2 cellular contexts compared by ENCODE assay signal in the genomic region with DNA sequence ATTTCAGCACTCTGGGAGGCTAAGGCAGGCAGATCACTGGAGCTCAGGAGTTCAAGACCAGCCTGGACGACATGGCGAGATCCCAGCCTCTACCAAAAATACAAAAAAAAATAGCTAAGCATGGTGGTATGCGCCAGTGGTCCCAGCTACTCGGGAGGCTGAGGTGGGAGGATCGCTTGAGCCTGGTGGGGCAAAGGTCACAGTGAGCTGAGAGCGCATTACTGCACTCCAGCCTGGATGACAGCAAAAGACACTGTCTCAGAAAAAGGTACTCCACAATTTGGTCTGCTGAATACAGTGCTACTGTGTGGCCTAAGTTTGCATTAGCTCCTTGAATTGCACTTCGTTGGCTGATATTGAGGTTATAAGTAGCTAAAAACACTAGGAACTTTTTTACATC.
TF ChIP-seq lines count a peak whose summit lies in the region.

No MANE protein-coding gene starts in this region.

TF ChIP-seq in SK-N-SH, 30 proteins besides CTCF, POLR2A, EP300 and RAD21:
- TF ChIP-seq, protein P1, sequence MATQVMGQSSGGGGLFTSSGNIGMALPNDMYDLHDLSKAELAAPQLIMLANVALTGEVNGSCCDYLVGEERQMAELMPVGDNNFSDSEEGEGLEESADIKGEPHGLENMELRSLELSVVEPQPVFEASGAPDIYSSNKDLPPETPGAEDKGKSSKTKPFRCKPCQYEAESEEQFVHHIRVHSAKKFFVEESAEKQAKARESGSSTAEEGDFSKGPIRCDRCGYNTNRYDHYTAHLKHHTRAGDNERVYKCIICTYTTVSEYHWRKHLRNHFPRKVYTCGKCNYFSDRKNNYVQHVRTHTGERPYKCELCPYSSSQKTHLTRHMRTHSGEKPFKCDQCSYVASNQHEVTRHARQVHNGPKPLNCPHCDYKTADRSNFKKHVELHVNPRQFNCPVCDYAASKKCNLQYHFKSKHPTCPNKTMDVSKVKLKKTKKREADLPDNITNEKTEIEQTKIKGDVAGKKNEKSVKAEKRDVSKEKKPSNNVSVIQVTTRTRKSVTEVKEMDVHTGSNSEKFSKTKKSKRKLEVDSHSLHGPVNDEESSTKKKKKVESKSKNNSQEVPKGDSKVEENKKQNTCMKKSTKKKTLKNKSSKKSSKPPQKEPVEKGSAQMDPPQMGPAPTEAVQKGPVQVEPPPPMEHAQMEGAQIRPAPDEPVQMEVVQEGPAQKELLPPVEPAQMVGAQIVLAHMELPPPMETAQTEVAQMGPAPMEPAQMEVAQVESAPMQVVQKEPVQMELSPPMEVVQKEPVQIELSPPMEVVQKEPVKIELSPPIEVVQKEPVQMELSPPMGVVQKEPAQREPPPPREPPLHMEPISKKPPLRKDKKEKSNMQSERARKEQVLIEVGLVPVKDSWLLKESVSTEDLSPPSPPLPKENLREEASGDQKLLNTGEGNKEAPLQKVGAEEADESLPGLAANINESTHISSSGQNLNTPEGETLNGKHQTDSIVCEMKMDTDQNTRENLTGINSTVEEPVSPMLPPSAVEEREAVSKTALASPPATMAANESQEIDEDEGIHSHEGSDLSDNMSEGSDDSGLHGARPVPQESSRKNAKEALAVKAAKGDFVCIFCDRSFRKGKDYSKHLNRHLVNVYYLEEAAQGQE (IDR thresholded peaks at IDR 0.05; ENCODE audit: low read depth, low read length), result no peak
- TF ChIP-seq POLR2AphosphoS5 (IDR thresholded peaks at IDR 0.05; ENCODE audit: low read depth, low read length), result 0 out of 2 replicates have a peak, but pooled peaks have one; percentile 16

TF ChIP-seq in SK-N-SH treated with all-trans-retinoic acid at 6 μM for 48 hours, 23 proteins besides CTCF, POLR2A, EP300 and RAD21:
- TF ChIP-seq ZNF70 (CRISPR knock-in tag; IDR thresholded peaks at IDR 0.05), result no peak
- TF ChIP-seq, protein P2, sequence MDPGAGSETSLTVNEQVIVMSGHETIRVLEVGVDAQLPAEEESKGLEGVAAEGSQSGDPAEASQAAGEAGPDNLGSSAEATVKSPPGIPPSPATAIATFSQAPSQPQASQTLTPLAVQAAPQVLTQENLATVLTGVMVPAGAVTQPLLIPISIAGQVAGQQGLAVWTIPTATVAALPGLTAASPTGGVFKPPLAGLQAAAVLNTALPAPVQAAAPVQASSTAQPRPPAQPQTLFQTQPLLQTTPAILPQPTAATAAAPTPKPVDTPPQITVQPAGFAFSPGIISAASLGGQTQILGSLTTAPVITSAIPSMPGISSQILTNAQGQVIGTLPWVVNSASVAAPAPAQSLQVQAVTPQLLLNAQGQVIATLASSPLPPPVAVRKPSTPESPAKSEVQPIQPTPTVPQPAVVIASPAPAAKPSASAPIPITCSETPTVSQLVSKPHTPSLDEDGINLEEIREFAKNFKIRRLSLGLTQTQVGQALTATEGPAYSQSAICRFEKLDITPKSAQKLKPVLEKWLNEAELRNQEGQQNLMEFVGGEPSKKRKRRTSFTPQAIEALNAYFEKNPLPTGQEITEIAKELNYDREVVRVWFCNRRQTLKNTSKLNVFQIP (CRISPR knock-in tag; IDR thresholded peaks at IDR 0.05; ENCODE audit: borderline replicate concordance, low read depth), result no peak
